Comparison of ENCODE assay signal across 9 cellular contexts in genomic region chr12:17928708-17929366, GRCh38.
DNase-seq lines count a peak whose midpoint lies in the region.
"Had no signal": no experiment of that assay in that cellular context is flagged by ENCODE, and none has a peak within 500 bp of the region (broad histone marks: within the 10 kb centered on the region; RNA-seq: fewer than 3 reads in every experiment).

No MANE protein-coding gene starts in this region.

- no peak overlapping the region for H3K9ac ChIP-seq in adipocyte (ENCODE audit: low read length)

- DNase-seq in Ammon's horn (ENCODE audit: low spot score) (peak; percentile 31), M059J (ENCODE audit: low read depth) (peak; percentile 65), adipocyte (ENCODE audit: low read depth) (peak; percentile 59), kidney glomerular epithelial cell (lab: John Stamatoyannopoulos, UW) (peak; percentile 92), COLO668 (lab: John Stamatoyannopoulos, UW; ENCODE audit: unreplicated experiment) (no peak), DMS153 (lab: John Stamatoyannopoulos, UW) (no peak)
- DNase-seq in activated naive CD4-positive, alpha-beta T cell treated with anti-CD3 and anti-CD28 coated beads, Interleukin-2, amount 50 U/mL, for 16 hours: no peak
- DNase-seq in effector CD4-positive, alpha-beta T cell: no peak
- DNase-seq: DMS 273 treated with DMSO at 0.1 percent for 48 hours had no signal

- peaks cover 9% of the 10 kb centered on the region for H3K4me1 ChIP-seq in adipocyte (ENCODE audit: control insufficient read depth, insufficient read depth, low read length)

- H3K9me3 ChIP-seq in adipocyte (ENCODE audit: control insufficient read depth, low read length): no peaks in the 10 kb centered on the region

- H3K4me3 ChIP-seq in adipocyte (ENCODE audit: low read length): no peak overlapping the region

- H3K36me3 ChIP-seq in adipocyte (ENCODE audit: control insufficient read depth, insufficient read depth, low read length, severe bottlenecking): no peaks in the 10 kb centered on the region

- no peaks in the 10 kb centered on the region for H3K27me3 ChIP-seq in adipocyte (replicated peaks; ENCODE audit: control insufficient read depth, insufficient read depth, low read length)

Comparison
In these comparisons a context has a peak if more than half of its experiments do, and no peak if none do; other contexts are left out.
1. DNase-seq: peak in Ammon's horn (single experiment), M059J (single experiment), adipocyte (single experiment) and kidney glomerular epithelial cell (single experiment); none in activated naive CD4-positive, alpha-beta T cell treated with anti-CD3 and anti-CD28 coated beads, Interleukin-2, amount 50 U/mL, for 16 hours (single experiment), COLO668 (single experiment), effector CD4-positive, alpha-beta T cell (single experiment) and DMS153 (single experiment).